Comparison of ENCODE assay signal across 1 cellular context in genomic region chr22:20766530-20766929, GRCh38.
TF ChIP-seq lines count a peak whose summit lies in the region.

No MANE protein-coding gene starts in this region.

TF ChIP-seq in K562, 482 proteins besides CTCF, POLR2A, EP300 and RAD21:
- no peak for TF ChIP-seq ZNF146 (CRISPR knock-in tag; IDR thresholded peaks at IDR 0.05; ENCODE audit: unreplicated experiment)
- no peak for TF ChIP-seq FOXM1 (IDR thresholded peaks at IDR 0.05; ENCODE audit: low read depth)
- no peak for TF ChIP-seq FOXM1 (CRISPR knock-in tag; IDR thresholded peaks at IDR 0.05; ENCODE audit: low read depth)
- no peak for TF ChIP-seq XRCC3 (IDR thresholded peaks at IDR 0.05)
- TF ChIP-seq CBFB (CRISPR knock-in tag; IDR thresholded peaks at IDR 0.05), result 0 out of 2 replicates have a peak, but pooled peaks have one; percentile 37
- TF ChIP-seq C11orf30 (IDR thresholded peaks at IDR 0.05; ENCODE audit: low read depth), result no peak
- no peak for TF ChIP-seq PRDM10 (IDR thresholded peaks at IDR 0.05; ENCODE audit: partially characterized antibody)
- 0 out of 2 replicates have a peak, but pooled peaks have one; percentile 10 for TF ChIP-seq ZNF184 (CRISPR knock-in tag; IDR thresholded peaks at IDR 0.05)
- 0 out of 2 replicates have a peak, but pooled peaks have one; percentile 36 for TF ChIP-seq ZNF511 (CRISPR knock-in tag; IDR thresholded peaks at IDR 0.05)
- TF ChIP-seq POLR3G (IDR thresholded peaks at IDR 0.05; ENCODE audit: extremely low read depth, insufficient read length, insufficient replicate concordance), result no peak
- 0 out of 2 replicates have a peak, but pooled peaks have one; percentile 2 for TF ChIP-seq CHCHD3 (CRISPR knock-in tag; IDR thresholded peaks at IDR 0.05)
- TF ChIP-seq TEAD4 (IDR thresholded peaks at IDR 0.05; ENCODE audit: low read length), result no peak
- TF ChIP-seq TEAD4 (CRISPR knock-in tag; IDR thresholded peaks at IDR 0.05; ENCODE audit: borderline replicate concordance), result peak; percentile 82; the same call in 1 of the 2 replicates
- peak; percentile 36; the same call in 1 of the 2 replicates for TF ChIP-seq USF1 (CRISPR knock-in tag; IDR thresholded peaks at IDR 0.05)
- TF ChIP-seq KLF13 (tag; IDR thresholded peaks at IDR 0.05; ENCODE audit: borderline replicate concordance, low read depth), result 0 out of 2 replicates have a peak, but pooled peaks have one; percentile 12
- peak; percentile 72; the same call in 1 of the 2 replicates for TF ChIP-seq ZC3H4 (CRISPR knock-in tag; IDR thresholded peaks at IDR 0.05; ENCODE audit: borderline replicate concordance)
- no peak for TF ChIP-seq ZNF224 (CRISPR knock-in tag; IDR thresholded peaks at IDR 0.05)
- peak; percentile 53; the same call in 1 of the 2 replicates for TF ChIP-seq CEBPG (CRISPR knock-in tag; IDR thresholded peaks at IDR 0.05)
- TF ChIP-seq CEBPG (tag; conservative IDR thresholded peaks at IDR 0.05 in 1 of 2, IDR thresholded peaks at IDR 0.05 in 1 of 2), result no peak
- TF ChIP-seq STAG1 (CRISPR knock-in tag; IDR thresholded peaks at IDR 0.05; ENCODE audit: borderline replicate concordance), result peak; percentile 53
- no peak for TF ChIP-seq PTTG1 (tag; IDR thresholded peaks at IDR 0.05; ENCODE audit: low read depth)
- TF ChIP-seq ZNF24 (IDR thresholded peaks at IDR 0.05), result no peak
- 0 out of 2 replicates have a peak, but pooled peaks have one; percentile 58 for TF ChIP-seq NR1H2 (CRISPR knock-in tag; IDR thresholded peaks at IDR 0.05)
- TF ChIP-seq TSHZ1 (CRISPR knock-in tag; IDR thresholded peaks at IDR 0.05), result no peak
- TF ChIP-seq FOXA3 (CRISPR knock-in tag; conservative IDR thresholded peaks at IDR 0.05 in 1 of 2, IDR thresholded peaks at IDR 0.05 in 1 of 2), result 0 out of 4 replicates have a peak, but pooled peaks of 1 of the 2 experiments have one; percentile 48
- no peak for TF ChIP-seq CEBPB (tag; IDR thresholded peaks at IDR 0.05)
- no peak for TF ChIP-seq PKNOX1 (IDR thresholded peaks at IDR 0.05)
- no peak for TF ChIP-seq POLR2H (tag; IDR thresholded peaks at IDR 0.05; ENCODE audit: low read depth)
- TF ChIP-seq NR4A1 (CRISPR knock-in tag; IDR thresholded peaks at IDR 0.05), result 0 out of 2 replicates have a peak, but pooled peaks have one; percentile 24
- no peak for TF ChIP-seq NR4A1 (tag; IDR thresholded peaks at IDR 0.05)
- TF ChIP-seq FOXP1 (CRISPR knock-in tag; IDR thresholded peaks at IDR 0.05), result 0 out of 2 replicates have a peak, but pooled peaks have one; percentile 32
- no peak for TF ChIP-seq ZNF583 (CRISPR knock-in tag; IDR thresholded peaks at IDR 0.05)
- peak; percentile 62; the same call in 1 of the 2 replicates for TF ChIP-seq PRMT5 (CRISPR knock-in tag; IDR thresholded peaks at IDR 0.05)
- no peak for TF ChIP-seq JUN (IDR thresholded peaks at IDR 0.05; ENCODE audit: borderline replicate concordance, low read depth, low read length)
- TF ChIP-seq JUN (CRISPR knock-in tag; IDR thresholded peaks at IDR 0.05; ENCODE audit: borderline replicate concordance), result 0 out of 2 replicates have a peak, but pooled peaks have one; percentile 66
